In genomic region chr11:121886956-121887355, GRCh38 we compare ENCODE assay signal across 18 cellular contexts.
"Had no signal": no experiment of that assay in that cellular context is flagged by ENCODE, and none has a peak within 500 bp of the region (broad histone marks: within the 10 kb centered on the region; RNA-seq: fewer than 3 reads in every experiment).

No MANE protein-coding gene starts in this region.

- H3K9me3 Mint-ChIP-seq: activated naive CD4-positive, alpha-beta T cell treated with anti-CD3 and anti-CD28 coated beads for 36 hours; activated naive CD8-positive, alpha-beta T cell treated with anti-CD3 and anti-CD28 coated beads for 36 hours had no signal

- H3K27ac ChIP-seq: ascending aorta, brain microvascular endothelial cell, foreskin keratinocyte, neutrophil, right lobe of liver, testis had no signal

- H3K4me3 Mint-ChIP-seq: activated naive CD4-positive, alpha-beta T cell treated with anti-CD3 and anti-CD28 coated beads for 36 hours; activated naive CD8-positive, alpha-beta T cell treated with anti-CD3 and anti-CD28 coated beads for 36 hours; nephron progenitor cell had no signal

- ATAC-seq: esophagus mucosa; foreskin keratinocyte; stimulated activated naive CD8-positive, alpha-beta T cell treated with anti-CD3 and anti-CD28 coated beads, Interleukin-15, Interleukin-2, amounts not matched to agents 100 U/mL and 50 U/mL, for 24 hours had no signal

- H3K27ac Mint-ChIP-seq: activated naive CD4-positive, alpha-beta T cell treated with anti-CD3 and anti-CD28 coated beads for 36 hours; activated naive CD8-positive, alpha-beta T cell treated with anti-CD3 and anti-CD28 coated beads for 36 hours had no signal

- H3K4me1 ChIP-seq: right lobe of liver had no signal

- H3K4me1 Mint-ChIP-seq: activated naive CD8-positive, alpha-beta T cell treated with anti-CD3 and anti-CD28 coated beads for 36 hours had no signal

- H3K36me3 Mint-ChIP-seq: activated naive CD8-positive, alpha-beta T cell treated with anti-CD3 and anti-CD28 coated beads for 36 hours had no signal

- H3K4me3 ChIP-seq: ascending aorta, right lobe of liver, testis, transverse colon had no signal

- H3K36me3 ChIP-seq: ascending aorta, brain microvascular endothelial cell, neutrophil, right lobe of liver, transverse colon had no signal

- DNase-seq: activated CD4-positive, alpha-beta T cell treated with anti-CD3 and anti-CD28 coated beads for 4 hours; activated CD4-positive, alpha-beta T cell treated with anti-CD3 and anti-CD28 coated beads, Interleukin-2, amount 50 U/mL, for 48 hours; activated CD8-positive, alpha-beta memory T cell treated with anti-CD3 and anti-CD28 coated beads for 24 hours; activated effector memory CD4-positive, alpha-beta T cell treated with Interleukin-2 at 50 U/mL for 16 hours; activated naive CD4-positive, alpha-beta T cell treated with anti-CD3 and anti-CD28 coated beads for 36 hours; activated naive CD8-positive, alpha-beta T cell treated with anti-CD3 and anti-CD28 coated beads for 36 hours; brain microvascular endothelial cell; foreskin keratinocyte; mammary epithelial cell; nephron progenitor cell; right lobe of liver; stimulated activated CD4-positive, alpha-beta T cell treated with anti-CD3 and anti-CD28 coated beads, Interleukin-2, amount 100 ng/mL, for 48 hours; stimulated activated naive CD8-positive, alpha-beta T cell treated with anti-CD3 and anti-CD28 coated beads, Interleukin-15, Interleukin-2, amounts not matched to agents 100 U/mL and 50 U/mL, for 24 hours had no signal

- H3K27me3 ChIP-seq: ascending aorta, brain microvascular endothelial cell, foreskin keratinocyte, neutrophil, right lobe of liver, testis, transverse colon had no signal

- H3K9me3 ChIP-seq: ascending aorta, neutrophil, right lobe of liver, testis, transverse colon had no signal

- H3K27me3 Mint-ChIP-seq: activated naive CD8-positive, alpha-beta T cell treated with anti-CD3 and anti-CD28 coated beads for 36 hours had no signal
